Comparison of ENCODE assay signal across 9 cellular contexts in genomic region chr1:158506369-158506987, GRCh38. TPM values are rescaled to one million over a fixed set of nuclear protein-coding genes. Genes with fewer than 3 reads are reported as not detected.
DNase-seq lines count a peak whose midpoint lies in the region; ATAC-seq, FAIRE-seq and TF ChIP-seq lines count a peak whose summit lies in the region.
"Had no signal": no experiment of that assay in that cellular context is flagged by ENCODE, and none has a peak within 500 bp of the region (broad histone marks: within the 10 kb centered on the region; RNA-seq: fewer than 3 reads in every experiment).

No MANE protein-coding gene starts in this region.

- H2AFZ ChIP-seq in endothelial cell of umbilical vein (ENCODE audit: low read depth, low read length) = no peak overlapping the region

- H3K36me3 ChIP-seq in endothelial cell of umbilical vein (ENCODE audit: control insufficient read depth in 2 of 2, extremely low read depth in 1 of 2, insufficient read depth in 2 of 2, low read length in 2 of 2) = no peaks in the 10 kb centered on the region

- POLR2A ChIA-PET in activated B cell treated with CpG ODN at 0.5 μM for 24 hours (lab: Charles Lee) (no interaction called here), endothelial cell of umbilical vein (lab: Charles Lee) (no interaction called here)

- no TSS peak for BruUV-seq in endothelial cell of umbilical vein (replicated peaks; lab: Mats Ljungman, UMichigan)

- no peak overlapping the region for H3K4me2 ChIP-seq in endothelial cell of umbilical vein (ENCODE audit: insufficient read depth, low read length)

- CTCF ChIA-PET in activated B cell treated with CpG ODN at 0.5 μM for 24 hours (lab: Charles Lee) = interaction anchor here (0.7 to 2.8 kb wide), 8 partner anchors 9 to 583 kb away, joined by 3 to 15 read pairs (median 6); partner anchors contain the start of gene AIM2
- CTCF ChIA-PET in endothelial cell of umbilical vein (lab: Charles Lee) = interaction anchor here (0.9 to 3.1 kb wide), 5 partner anchors 10 to 565 kb away, joined by 3 to 34 read pairs (median 4); no protein-coding TSS in a partner anchor

- dilution Hi-C loops in endothelial cell of umbilical vein (cut with MboI; ENCODE audit: extremely low pct_ligation_motif_present, low sequenced_read_pairs) = no loop called here

- no peak overlapping the region for H3K27ac Mint-ChIP-seq in activated B cell treated with CpG ODN at 0.5 μM for 24 hours

- DNase-seq in DMS153 (lab: John Stamatoyannopoulos, UW) (peak; percentile 29), HL-60 (ENCODE audit: low read depth in 1 of 2, low spot score in 1 of 2) (peak in 1 of 2 experiments; percentile 60), activated B cell treated with CpG ODN at 0.5 μM for 24 hours (no peak), endothelial cell of umbilical vein (ENCODE audit: low read depth, low spot score) (peak; percentile 43), amniotic stem cell (lab: John Stamatoyannopoulos, UW) (no peak), NCI-H524 (lab: John Stamatoyannopoulos, UW) (no peak)
- DNase-seq in stimulated activated CD4-positive, alpha-beta T cell treated with anti-CD3 and anti-CD28 coated beads, Interleukin-12 subunit alpha, Interleukin-12 subunit beta, amount 100 ng/mL, for 4 hours = peak; percentile 33

- intact Hi-C loops in activated B cell treated with CpG ODN at 0.5 μM for 24 hours (cut with micrococcal nuclease) = loop anchor here (1.0 kb wide), 3 partner anchors 492 to 583 kb away; no protein-coding TSS in a partner anchor
- intact Hi-C loops in endothelial cell of umbilical vein (cut with micrococcal nuclease) = loop anchor here (1.0 kb wide), 2 partner anchors 493 to 566 kb away; no protein-coding TSS in a partner anchor

- no peak overlapping the region for H3K4me3 Mint-ChIP-seq in activated B cell treated with CpG ODN at 0.5 μM for 24 hours

- peak; percentile 33 for FAIRE-seq in endothelial cell of umbilical vein (lab: Jason Lieb, UNC)

- H3K4me1 Mint-ChIP-seq in activated B cell treated with CpG ODN at 0.5 μM for 24 hours = no peaks in the 10 kb centered on the region

- H3K36me3 Mint-ChIP-seq in activated B cell treated with CpG ODN at 0.5 μM for 24 hours (ENCODE audit: low read depth) = no peaks in the 10 kb centered on the region

- H3K79me2 ChIP-seq in endothelial cell of umbilical vein (ENCODE audit: control insufficient read depth, insufficient read depth, low read length) = no peaks in the 10 kb centered on the region

- no peaks in the 10 kb centered on the region for H3K4me1 ChIP-seq in endothelial cell of umbilical vein (ENCODE audit: control insufficient read depth, extremely low read depth, insufficient read depth, low read length)

- TF ChIP-seq POLR2A in endothelial cell of umbilical vein (IDR thresholded peaks at IDR 0.05; ENCODE audit: low read depth, low read length) = no peak

- no peaks in the 10 kb centered on the region for H4K20me1 ChIP-seq in endothelial cell of umbilical vein (replicated peaks; ENCODE audit: control insufficient read depth, extremely low read depth, insufficient read depth, low read length)

- peaks cover 18% of the 10 kb centered on the region for H3K27me3 Mint-ChIP-seq in activated B cell treated with CpG ODN at 0.5 μM for 24 hours

- no peak overlapping the region for H3K9ac ChIP-seq in endothelial cell of umbilical vein (replicated peaks; ENCODE audit: extremely low read depth, insufficient read depth, low read length)

- H3K4me3 ChIP-seq in HL-60 (replicated peaks; ENCODE audit: insufficient read depth, low read length) = no peak overlapping the region
- no peak overlapping the region for H3K4me3 ChIP-seq in endothelial cell of umbilical vein (replicated peaks in 1 of 3; ENCODE audit: insufficient read depth in 1 of 3, low read depth in 1 of 3, low read length in 3 of 3)

- peak; percentile 56 for ATAC-seq in activated B cell treated with CpG ODN at 0.5 μM for 24 hours (ENCODE audit: low read depth)
- ATAC-seq in GM21529 (IDR thresholded peaks at IDR 0.05; ENCODE audit: unreplicated experiment) = no peak
- ATAC-seq: left colon had no signal

- H3K9me3 ChIP-seq in endothelial cell of umbilical vein (replicated peaks; ENCODE audit: control insufficient read depth, insufficient read depth, low read length) = no peaks in the 10 kb centered on the region

- no peaks in the 10 kb centered on the region for H3K27me3 ChIP-seq in HL-60 (ENCODE audit: insufficient read depth, poor library complexity, severe bottlenecking)
- H3K27me3 ChIP-seq in endothelial cell of umbilical vein (ENCODE audit: control insufficient read depth in 2 of 2, insufficient read depth in 2 of 2, low read length in 2 of 2) = peaks cover 0 to 1% of the 10 kb centered on the region in 2 experiments

- TF ChIP-seq CTCF in HL-60 (IDR thresholded peaks at IDR 0.05; ENCODE audit: insufficient read depth, low read length) (peak; percentile 61), activated B cell treated with CpG ODN at 0.5 μM for 24 hours (IDR thresholded peaks at IDR 0.05) (no peak), endothelial cell of umbilical vein (IDR thresholded peaks at IDR 0.05; ENCODE audit: extremely low read depth in 1 of 2, insufficient read depth in 1 of 2, low read depth in 1 of 2, low read length in 2 of 2) (peak; percentile 25 to 60)

- H3K9me1 ChIP-seq in endothelial cell of umbilical vein (replicated peaks; ENCODE audit: control insufficient read depth, extremely low read depth, insufficient read depth, low read length) = no peaks in the 10 kb centered on the region

- peaks cover 9% of the 10 kb centered on the region for H3K9me3 Mint-ChIP-seq in activated B cell treated with CpG ODN at 0.5 μM for 24 hours

- no peak overlapping the region for H3K27ac ChIP-seq in HL-60 (replicated peaks)
- no peak overlapping the region for H3K27ac ChIP-seq in endothelial cell of umbilical vein (ENCODE audit: insufficient read depth, low read depth, low read length)

TF ChIP-seq in endothelial cell of umbilical vein, 7 proteins besides CTCF, POLR2A, EP300 and RAD21:
- no peak for TF ChIP-seq FOS (IDR thresholded peaks at IDR 0.05; ENCODE audit: borderline replicate concordance, insufficient read depth, low read length)

RNA-seq across cellular contexts. Expression of gene OR10R2, which starts 34.5 kb away (rescaled TPM):
- total RNA-seq in activated B cell treated with CpG ODN at 0.5 μM for 24 hours = not detected in 2 replicates
- total RNA-seq in endothelial cell of umbilical vein = not detected in 2 replicates
- not detected in 2 replicates for polyA plus RNA-seq in endothelial cell of umbilical vein
- not detected in 2 replicates for polyA plus RNA-seq in endothelial cell of umbilical vein (2011; cell fraction: cytosol; rRNA removed)
- not detected in 2 replicates for polyA plus RNA-seq in endothelial cell of umbilical vein (2011; cell fraction: nucleus; rRNA removed)
- polyA plus RNA-seq in endothelial cell of umbilical vein (2012) = not detected in 2 replicates
- polyA minus RNA-seq in endothelial cell of umbilical vein = not detected in 2 replicates
- not detected for polyA minus RNA-seq in endothelial cell of umbilical vein (2011; cell fraction: cytosol; rRNA and poly(A)+ RNA removed)
- polyA minus RNA-seq in endothelial cell of umbilical vein (2011; cell fraction: nucleus; rRNA and poly(A)+ RNA removed) = not detected in 2 replicates
- total RNA-seq: left colon had no signal

RNA-seq across cellular contexts. Expression of gene OR10K1, which starts 44.8 kb away (rescaled TPM):
- total RNA-seq in activated B cell treated with CpG ODN at 0.5 μM for 24 hours (not detected in 2 replicates), endothelial cell of umbilical vein (not detected in 2 replicates)
- polyA plus RNA-seq in endothelial cell of umbilical vein = not detected in 2 replicates
- polyA plus RNA-seq in endothelial cell of umbilical vein (2011; cell fraction: cytosol; rRNA removed) = not detected in 2 replicates
- not detected in 2 replicates for polyA plus RNA-seq in endothelial cell of umbilical vein (2011; cell fraction: nucleus; rRNA removed)
- not detected in 2 replicates for polyA plus RNA-seq in endothelial cell of umbilical vein (2012)
- polyA minus RNA-seq in endothelial cell of umbilical vein = not detected in 2 replicates
- polyA minus RNA-seq in endothelial cell of umbilical vein (2011; cell fraction: cytosol; rRNA and poly(A)+ RNA removed) = not detected
- polyA minus RNA-seq in endothelial cell of umbilical vein (2011; cell fraction: nucleus; rRNA and poly(A)+ RNA removed) = not detected in 2 replicates
- total RNA-seq: left colon had no signal

RNA-seq across cellular contexts. Expression of gene OR6Y1, which starts 47.7 kb away (rescaled TPM):
- not detected in 2 replicates for total RNA-seq in activated B cell treated with CpG ODN at 0.5 μM for 24 hours
- not detected in 2 replicates for total RNA-seq in endothelial cell of umbilical vein
- polyA plus RNA-seq in endothelial cell of umbilical vein = not detected in 2 replicates
- polyA plus RNA-seq in endothelial cell of umbilical vein (2011; cell fraction: cytosol; rRNA removed) = not detected in 2 replicates
- not detected in 2 replicates for polyA plus RNA-seq in endothelial cell of umbilical vein (2011; cell fraction: nucleus; rRNA removed)
- polyA plus RNA-seq in endothelial cell of umbilical vein (2012) = not detected in 2 replicates
- polyA minus RNA-seq in endothelial cell of umbilical vein = not detected in 2 replicates
- polyA minus RNA-seq in endothelial cell of umbilical vein (2011; cell fraction: cytosol; rRNA and poly(A)+ RNA removed) = not detected
- polyA minus RNA-seq in endothelial cell of umbilical vein (2011; cell fraction: nucleus; rRNA and poly(A)+ RNA removed) = not detected in 2 replicates
- total RNA-seq: left colon had no signal

Comparison
In these comparisons a context has a peak if more than half of its experiments do, and no peak if none do; other contexts are left out.
1. DNase-seq: peak in DMS153 (single experiment), endothelial cell of umbilical vein (single experiment) and stimulated activated CD4-positive, alpha-beta T cell treated with anti-CD3 and anti-CD28 coated beads, Interleukin-12 subunit alpha, Interleukin-12 subunit beta, amount 100 ng/mL, for 4 hours (single experiment); none in activated B cell treated with CpG ODN at 0.5 μM for 24 hours (single experiment), amniotic stem cell (single experiment) and NCI-H524 (0 of 2).